In the genomic region with DNA sequence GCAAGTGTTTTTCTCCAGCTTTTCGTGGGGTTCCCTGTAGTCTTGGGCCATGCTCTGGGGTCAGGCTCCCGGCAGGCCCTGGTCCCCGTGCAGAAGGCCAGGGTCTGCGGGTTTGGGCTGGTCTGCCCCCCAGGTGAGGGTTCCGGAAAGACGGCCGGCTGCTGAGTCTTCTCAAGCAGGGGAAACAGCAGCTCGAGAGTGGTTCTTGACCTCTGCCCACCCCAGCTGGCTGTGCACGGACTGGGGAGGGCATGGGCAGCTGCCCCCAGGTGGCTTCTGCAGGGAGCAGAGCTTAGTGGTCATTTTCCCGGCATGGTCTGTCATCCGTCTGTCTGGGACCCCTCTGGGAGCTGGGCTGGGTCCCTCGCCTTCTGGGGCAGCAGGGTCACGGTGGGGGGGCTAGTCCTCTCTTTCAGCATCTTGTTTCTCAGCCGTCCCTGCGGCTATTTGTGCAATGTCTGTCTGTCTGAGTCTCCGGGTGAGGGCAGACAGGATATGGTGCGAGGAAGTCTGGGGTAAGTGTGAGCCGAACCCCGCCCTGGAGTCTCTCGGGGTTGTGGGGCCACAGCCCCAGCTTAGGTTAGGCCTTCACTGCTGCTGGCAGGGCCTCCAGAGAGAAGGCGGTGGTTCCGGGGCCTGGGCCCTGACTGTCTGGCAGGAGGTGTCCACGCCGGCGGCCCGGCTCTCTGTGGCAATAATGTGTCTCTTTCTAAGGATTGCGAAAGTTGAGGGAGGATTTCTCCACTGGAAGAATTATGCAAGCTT, we compare ENCODE assay signal across 1 cellular context.
TF ChIP-seq lines count a peak whose summit lies in the region.

No MANE protein-coding gene starts in this region.

TF ChIP-seq in HepG2, 621 proteins besides CTCF, POLR2A, EP300 and RAD21 (continued from another document and continues in another):
- TF ChIP-seq DPF2 (CRISPR knock-in tag; IDR thresholded peaks at IDR 0.05; ENCODE audit: borderline replicate concordance, low read depth) (peak; percentile 86), CHD4 (IDR thresholded peaks at IDR 0.05; ENCODE audit: borderline replicate concordance, low read length) (no peak), ZNF619 (CRISPR knock-in tag; IDR thresholded peaks at IDR 0.05) (no peak), KLF6 (CRISPR knock-in tag; IDR thresholded peaks at IDR 0.05) (peak; percentile 37; the same call in 1 of the 2 replicates), POLR2AphosphoS5 (IDR thresholded peaks at IDR 0.05; ENCODE audit: low read depth, low read length) (no peak; the same call in 1 of the 2 replicates), MTA3 (CRISPR knock-in tag; IDR thresholded peaks at IDR 0.05) (no peak), SNAPC2 (CRISPR knock-in tag; IDR thresholded peaks at IDR 0.05) (no peak), IKZF1 (IDR thresholded peaks at IDR 0.05) (no peak), NCOR1 (IDR thresholded peaks at IDR 0.05; ENCODE audit: borderline replicate concordance, low read length) (peak; percentile 96), ONECUT2 (CRISPR knock-in tag; IDR thresholded peaks at IDR 0.05) (no peak), ZNF3 (CRISPR knock-in tag; IDR thresholded peaks at IDR 0.05) (0 out of 2 replicates have a peak, but pooled peaks have one; percentile 45), GATAD1 (CRISPR knock-in tag; IDR thresholded peaks at IDR 0.05) (peak; percentile 66), JDP2 (CRISPR knock-in tag; IDR thresholded peaks at IDR 0.05; ENCODE audit: borderline replicate concordance) (no peak), RFX5 (IDR thresholded peaks at IDR 0.05; ENCODE audit: low read depth, low read length) (no peak), ZNF101 (CRISPR knock-in tag; IDR thresholded peaks at IDR 0.05; ENCODE audit: borderline replicate concordance, low read depth) (no peak), ZNF496 (CRISPR knock-in tag; IDR thresholded peaks at IDR 0.05; ENCODE audit: insufficient replicate concordance) (no peak), ZNF367 (CRISPR knock-in tag; IDR thresholded peaks at IDR 0.05; ENCODE audit: borderline replicate concordance) (no peak), SALL2 (CRISPR knock-in tag; IDR thresholded peaks at IDR 0.05) (no peak), ZNF256 (CRISPR knock-in tag; conservative IDR thresholded peaks at IDR 0.05) (no peak), TSC22D2 (CRISPR knock-in tag; IDR thresholded peaks at IDR 0.05; ENCODE audit: borderline replicate concordance) (0 out of 2 replicates have a peak, but pooled peaks have one; percentile 48), ZNF549 (CRISPR knock-in tag; IDR thresholded peaks at IDR 0.05) (no peak), GTF2F1 (IDR thresholded peaks at IDR 0.05; ENCODE audit: low read length) (no peak), HOXA9 (CRISPR knock-in tag; IDR thresholded peaks at IDR 0.05; ENCODE audit: borderline replicate concordance) (no peak), ZNF136 (CRISPR knock-in tag; IDR thresholded peaks at IDR 0.05; ENCODE audit: low read depth) (no peak), ZNF205 (CRISPR knock-in tag; IDR thresholded peaks at IDR 0.05) (no peak), ZNF230 (CRISPR knock-in tag; IDR thresholded peaks at IDR 0.05) (no peak), ZNF460 (CRISPR knock-in tag; IDR thresholded peaks at IDR 0.05; ENCODE audit: borderline replicate concordance) (no peak), GABPB1 (CRISPR knock-in tag; IDR thresholded peaks at IDR 0.05) (peak; percentile 72), ZNF570 (CRISPR knock-in tag; IDR thresholded peaks at IDR 0.05; ENCODE audit: borderline replicate concordance) (no peak), ZNF589 (CRISPR knock-in tag; conservative IDR thresholded peaks at IDR 0.05) (no peak), SMARCC2 (IDR thresholded peaks at IDR 0.05) (no peak)
- TF ChIP-seq, protein P1, sequence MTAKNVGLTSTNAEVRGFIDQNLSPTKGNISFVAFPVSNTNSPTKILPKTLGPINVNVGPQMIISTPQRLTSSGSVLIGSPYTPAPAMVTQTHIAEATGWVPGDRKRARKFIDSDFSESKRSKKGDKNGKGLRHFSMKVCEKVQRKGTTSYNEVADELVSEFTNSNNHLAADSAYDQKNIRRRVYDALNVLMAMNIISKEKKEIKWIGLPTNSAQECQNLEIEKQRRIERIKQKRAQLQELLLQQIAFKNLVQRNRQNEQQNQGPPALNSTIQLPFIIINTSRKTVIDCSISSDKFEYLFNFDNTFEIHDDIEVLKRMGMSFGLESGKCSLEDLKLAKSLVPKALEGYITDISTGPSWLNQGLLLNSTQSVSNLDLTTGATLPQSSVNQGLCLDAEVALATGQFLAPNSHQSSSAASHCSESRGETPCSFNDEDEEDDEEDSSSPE (CRISPR knock-in tag; IDR thresholded peaks at IDR 0.05), result peak; percentile 34; the same call in 1 of the 2 replicates
- TF ChIP-seq, protein P2, sequence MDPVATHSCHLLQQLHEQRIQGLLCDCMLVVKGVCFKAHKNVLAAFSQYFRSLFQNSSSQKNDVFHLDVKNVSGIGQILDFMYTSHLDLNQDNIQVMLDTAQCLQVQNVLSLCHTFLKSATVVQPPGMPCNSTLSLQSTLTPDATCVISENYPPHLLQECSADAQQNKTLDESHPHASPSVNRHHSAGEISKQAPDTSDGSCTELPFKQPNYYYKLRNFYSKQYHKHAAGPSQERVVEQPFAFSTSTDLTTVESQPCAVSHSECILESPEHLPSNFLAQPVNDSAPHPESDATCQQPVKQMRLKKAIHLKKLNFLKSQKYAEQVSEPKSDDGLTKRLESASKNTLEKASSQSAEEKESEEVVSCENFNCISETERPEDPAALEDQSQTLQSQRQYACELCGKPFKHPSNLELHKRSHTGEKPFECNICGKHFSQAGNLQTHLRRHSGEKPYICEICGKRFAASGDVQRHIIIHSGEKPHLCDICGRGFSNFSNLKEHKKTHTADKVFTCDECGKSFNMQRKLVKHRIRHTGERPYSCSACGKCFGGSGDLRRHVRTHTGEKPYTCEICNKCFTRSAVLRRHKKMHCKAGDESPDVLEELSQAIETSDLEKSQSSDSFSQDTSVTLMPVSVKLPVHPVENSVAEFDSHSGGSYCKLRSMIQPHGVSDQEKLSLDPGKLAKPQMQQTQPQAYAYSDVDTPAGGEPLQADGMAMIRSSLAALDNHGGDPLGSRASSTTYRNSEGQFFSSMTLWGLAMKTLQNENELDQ (CRISPR knock-in tag; IDR thresholded peaks at IDR 0.05; ENCODE audit: borderline replicate concordance), result 0 out of 2 replicates have a peak, but pooled peaks have one; percentile 8
- TF ChIP-seq, protein P3, sequence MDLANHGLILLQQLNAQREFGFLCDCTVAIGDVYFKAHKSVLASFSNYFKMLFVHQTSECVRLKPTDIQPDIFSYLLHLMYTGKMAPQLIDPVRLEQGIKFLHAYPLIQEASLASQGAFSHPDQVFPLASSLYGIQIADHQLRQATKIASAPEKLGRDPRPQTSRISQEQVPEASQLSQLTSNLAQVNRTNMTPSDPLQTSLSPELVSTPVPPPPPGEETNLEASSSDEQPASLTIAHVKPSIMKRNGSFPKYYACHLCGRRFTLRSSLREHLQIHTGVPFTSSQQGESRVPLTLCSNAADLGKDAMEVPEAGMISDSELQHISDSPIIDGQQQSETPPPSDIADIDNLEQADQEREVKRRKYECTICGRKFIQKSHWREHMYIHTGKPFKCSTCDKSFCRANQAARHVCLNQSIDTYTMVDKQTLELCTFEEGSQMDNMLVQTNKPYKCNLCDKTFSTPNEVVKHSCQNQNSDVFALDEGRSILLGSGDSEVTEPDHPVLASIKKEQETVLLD (CRISPR knock-in tag; IDR thresholded peaks at IDR 0.05; ENCODE audit: low read depth), result no peak
- TF ChIP-seq, protein P4, sequence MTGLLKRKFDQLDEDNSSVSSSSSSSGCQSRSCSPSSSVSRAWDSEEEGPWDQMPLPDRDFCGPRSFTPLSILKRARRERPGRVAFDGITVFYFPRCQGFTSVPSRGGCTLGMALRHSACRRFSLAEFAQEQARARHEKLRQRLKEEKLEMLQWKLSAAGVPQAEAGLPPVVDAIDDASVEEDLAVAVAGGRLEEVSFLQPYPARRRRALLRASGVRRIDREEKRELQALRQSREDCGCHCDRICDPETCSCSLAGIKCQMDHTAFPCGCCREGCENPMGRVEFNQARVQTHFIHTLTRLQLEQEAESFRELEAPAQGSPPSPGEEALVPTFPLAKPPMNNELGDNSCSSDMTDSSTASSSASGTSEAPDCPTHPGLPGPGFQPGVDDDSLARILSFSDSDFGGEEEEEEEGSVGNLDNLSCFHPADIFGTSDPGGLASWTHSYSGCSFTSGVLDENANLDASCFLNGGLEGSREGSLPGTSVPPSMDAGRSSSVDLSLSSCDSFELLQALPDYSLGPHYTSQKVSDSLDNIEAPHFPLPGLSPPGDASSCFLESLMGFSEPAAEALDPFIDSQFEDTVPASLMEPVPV (CRISPR knock-in tag; IDR thresholded peaks at IDR 0.05), result no peak
- TF ChIP-seq, protein P5, sequence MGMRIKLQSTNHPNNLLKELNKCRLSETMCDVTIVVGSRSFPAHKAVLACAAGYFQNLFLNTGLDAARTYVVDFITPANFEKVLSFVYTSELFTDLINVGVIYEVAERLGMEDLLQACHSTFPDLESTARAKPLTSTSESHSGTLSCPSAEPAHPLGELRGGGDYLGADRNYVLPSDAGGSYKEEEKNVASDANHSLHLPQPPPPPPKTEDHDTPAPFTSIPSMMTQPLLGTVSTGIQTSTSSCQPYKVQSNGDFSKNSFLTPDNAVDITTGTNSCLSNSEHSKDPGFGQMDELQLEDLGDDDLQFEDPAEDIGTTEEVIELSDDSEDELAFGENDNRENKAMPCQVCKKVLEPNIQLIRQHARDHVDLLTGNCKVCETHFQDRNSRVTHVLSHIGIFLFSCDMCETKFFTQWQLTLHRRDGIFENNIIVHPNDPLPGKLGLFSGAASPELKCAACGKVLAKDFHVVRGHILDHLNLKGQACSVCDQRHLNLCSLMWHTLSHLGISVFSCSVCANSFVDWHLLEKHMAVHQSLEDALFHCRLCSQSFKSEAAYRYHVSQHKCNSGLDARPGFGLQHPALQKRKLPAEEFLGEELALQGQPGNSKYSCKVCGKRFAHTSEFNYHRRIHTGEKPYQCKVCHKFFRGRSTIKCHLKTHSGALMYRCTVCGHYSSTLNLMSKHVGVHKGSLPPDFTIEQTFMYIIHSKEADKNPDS (CRISPR knock-in tag; IDR thresholded peaks at IDR 0.05), result no peak
- TF ChIP-seq, protein P6, sequence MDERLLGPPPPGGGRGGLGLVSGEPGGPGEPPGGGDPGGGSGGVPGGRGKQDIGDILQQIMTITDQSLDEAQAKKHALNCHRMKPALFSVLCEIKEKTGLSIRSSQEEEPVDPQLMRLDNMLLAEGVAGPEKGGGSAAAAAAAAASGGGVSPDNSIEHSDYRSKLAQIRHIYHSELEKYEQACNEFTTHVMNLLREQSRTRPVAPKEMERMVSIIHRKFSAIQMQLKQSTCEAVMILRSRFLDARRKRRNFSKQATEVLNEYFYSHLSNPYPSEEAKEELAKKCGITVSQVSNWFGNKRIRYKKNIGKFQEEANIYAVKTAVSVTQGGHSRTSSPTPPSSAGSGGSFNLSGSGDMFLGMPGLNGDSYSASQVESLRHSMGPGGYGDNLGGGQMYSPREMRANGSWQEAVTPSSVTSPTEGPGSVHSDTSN (CRISPR knock-in tag; IDR thresholded peaks at IDR 0.05), result no peak
- TF ChIP-seq, protein P7, sequence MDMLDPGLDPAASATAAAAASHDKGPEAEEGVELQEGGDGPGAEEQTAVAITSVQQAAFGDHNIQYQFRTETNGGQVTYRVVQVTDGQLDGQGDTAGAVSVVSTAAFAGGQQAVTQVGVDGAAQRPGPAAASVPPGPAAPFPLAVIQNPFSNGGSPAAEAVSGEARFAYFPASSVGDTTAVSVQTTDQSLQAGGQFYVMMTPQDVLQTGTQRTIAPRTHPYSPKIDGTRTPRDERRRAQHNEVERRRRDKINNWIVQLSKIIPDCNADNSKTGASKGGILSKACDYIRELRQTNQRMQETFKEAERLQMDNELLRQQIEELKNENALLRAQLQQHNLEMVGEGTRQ (IDR thresholded peaks at IDR 0.05; ENCODE audit: low read depth, low read length), result no peak
- TF ChIP-seq, protein P7 (CRISPR knock-in tag; IDR thresholded peaks at IDR 0.05; ENCODE audit: borderline replicate concordance), result no peak
- TF ChIP-seq, protein P8, sequence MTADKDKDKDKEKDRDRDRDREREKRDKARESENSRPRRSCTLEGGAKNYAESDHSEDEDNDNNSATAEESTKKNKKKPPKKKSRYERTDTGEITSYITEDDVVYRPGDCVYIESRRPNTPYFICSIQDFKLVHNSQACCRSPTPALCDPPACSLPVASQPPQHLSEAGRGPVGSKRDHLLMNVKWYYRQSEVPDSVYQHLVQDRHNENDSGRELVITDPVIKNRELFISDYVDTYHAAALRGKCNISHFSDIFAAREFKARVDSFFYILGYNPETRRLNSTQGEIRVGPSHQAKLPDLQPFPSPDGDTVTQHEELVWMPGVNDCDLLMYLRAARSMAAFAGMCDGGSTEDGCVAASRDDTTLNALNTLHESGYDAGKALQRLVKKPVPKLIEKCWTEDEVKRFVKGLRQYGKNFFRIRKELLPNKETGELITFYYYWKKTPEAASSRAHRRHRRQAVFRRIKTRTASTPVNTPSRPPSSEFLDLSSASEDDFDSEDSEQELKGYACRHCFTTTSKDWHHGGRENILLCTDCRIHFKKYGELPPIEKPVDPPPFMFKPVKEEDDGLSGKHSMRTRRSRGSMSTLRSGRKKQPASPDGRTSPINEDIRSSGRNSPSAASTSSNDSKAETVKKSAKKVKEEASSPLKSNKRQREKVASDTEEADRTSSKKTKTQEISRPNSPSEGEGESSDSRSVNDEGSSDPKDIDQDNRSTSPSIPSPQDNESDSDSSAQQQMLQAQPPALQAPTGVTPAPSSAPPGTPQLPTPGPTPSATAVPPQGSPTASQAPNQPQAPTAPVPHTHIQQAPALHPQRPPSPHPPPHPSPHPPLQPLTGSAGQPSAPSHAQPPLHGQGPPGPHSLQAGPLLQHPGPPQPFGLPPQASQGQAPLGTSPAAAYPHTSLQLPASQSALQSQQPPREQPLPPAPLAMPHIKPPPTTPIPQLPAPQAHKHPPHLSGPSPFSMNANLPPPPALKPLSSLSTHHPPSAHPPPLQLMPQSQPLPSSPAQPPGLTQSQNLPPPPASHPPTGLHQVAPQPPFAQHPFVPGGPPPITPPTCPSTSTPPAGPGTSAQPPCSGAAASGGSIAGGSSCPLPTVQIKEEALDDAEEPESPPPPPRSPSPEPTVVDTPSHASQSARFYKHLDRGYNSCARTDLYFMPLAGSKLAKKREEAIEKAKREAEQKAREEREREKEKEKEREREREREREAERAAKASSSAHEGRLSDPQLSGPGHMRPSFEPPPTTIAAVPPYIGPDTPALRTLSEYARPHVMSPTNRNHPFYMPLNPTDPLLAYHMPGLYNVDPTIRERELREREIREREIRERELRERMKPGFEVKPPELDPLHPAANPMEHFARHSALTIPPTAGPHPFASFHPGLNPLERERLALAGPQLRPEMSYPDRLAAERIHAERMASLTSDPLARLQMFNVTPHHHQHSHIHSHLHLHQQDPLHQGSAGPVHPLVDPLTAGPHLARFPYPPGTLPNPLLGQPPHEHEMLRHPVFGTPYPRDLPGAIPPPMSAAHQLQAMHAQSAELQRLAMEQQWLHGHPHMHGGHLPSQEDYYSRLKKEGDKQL (CRISPR knock-in tag; IDR thresholded peaks at IDR 0.05; ENCODE audit: low read depth), result no peak
